In genomic region chr5:146298920-146299319, GRCh38 we compare ENCODE assay signal across 14 cellular contexts. TPM values are rescaled to one million over a fixed set of nuclear protein-coding genes. Genes with fewer than 3 reads are reported as not detected.
"Had no signal": no experiment of that assay in that cellular context is flagged by ENCODE, and none has a peak within 500 bp of the region (broad histone marks: within the 10 kb centered on the region; RNA-seq: fewer than 3 reads in every experiment).

No MANE protein-coding gene starts in this region.

RNA-seq across cellular contexts. Expression of gene POU4F3, which starts 39.7 kb away (rescaled TPM):
- total RNA-seq: hepatocyte, kidney epithelial cell, left colon, left lobe of liver, left lung, left ventricle myocardium inferior, left ventricle myocardium superior, liver, lower lobe of right lung, mammary epithelial cell, mesenteric fat pad, mucosa of descending colon had no signal
- polyA plus RNA-seq: hepatocyte; immature natural killer cell; liver; naive thymus-derived CD4-positive, alpha-beta T cell had no signal
